16 cellular contexts compared by ENCODE assay signal in genomic region chr11:119460582-119460981, GRCh38. TPM values are rescaled to one million over a fixed set of nuclear protein-coding genes. Genes with fewer than 3 reads are reported as not detected.
DNase-seq lines count a peak whose midpoint lies in the region; TF ChIP-seq lines count a peak whose summit lies in the region.
"Had no signal": no experiment of that assay in that cellular context is flagged by ENCODE, and none has a peak within 500 bp of the region (broad histone marks: within the 10 kb centered on the region; RNA-seq: fewer than 3 reads in every experiment).

No MANE protein-coding gene starts in this region.

- H3K4me1 ChIP-seq in ACC112 (ENCODE audit: control insufficient read depth, insufficient read depth, low read length, unreplicated experiment) (peaks cover 22% of the 10 kb centered on the region), H9 (ENCODE audit: insufficient read depth, low read length) (peaks cover 7% of the 10 kb centered on the region; the same call in 1 of the 2 replicates), mesenchymal stem cell (ENCODE audit: control insufficient read depth, insufficient read depth, low read depth, low read length) (no peaks in the 10 kb centered on the region), endodermal cell (ENCODE audit: control insufficient read depth, insufficient read depth, low read length) (no peaks in the 10 kb centered on the region)
- H3K4me1 ChIP-seq: left ventricle myocardium inferior had no signal

- H3T11ph ChIP-seq in H9 (ENCODE audit: low read length): no peak overlapping the region

- H2BK20ac ChIP-seq in H9 (ENCODE audit: low read depth, low read length, poor library complexity, severe bottlenecking): no peak overlapping the region

- H3K9ac ChIP-seq in H9 (ENCODE audit: extremely low read depth, insufficient read length, low read length) (no peak overlapping the region), mesenchymal stem cell (ENCODE audit: low read length) (peak overlapping the region; percentile 64), endodermal cell (ENCODE audit: extremely low read depth, low read length, poor library complexity, severe bottlenecking) (no peak overlapping the region)

- no peaks in the 10 kb centered on the region for H3K9me3 ChIP-seq in H9 (ENCODE audit: control insufficient read depth, low read depth, low read length)
- peaks cover 13% of the 10 kb centered on the region for H3K9me3 ChIP-seq in mesenchymal stem cell (ENCODE audit: control insufficient read depth, low read length)
- H3K9me3 ChIP-seq in endodermal cell (ENCODE audit: control insufficient read depth, low read length): no peaks in the 10 kb centered on the region

- H4K5ac ChIP-seq in H9 (ENCODE audit: insufficient read length, low read depth, low read length): no peak overlapping the region

- no peaks in the 10 kb centered on the region for H3K36me3 ChIP-seq in ACC112 (ENCODE audit: insufficient read depth, low read length)
- H3K36me3 ChIP-seq in mesenchymal stem cell (ENCODE audit: control insufficient read depth in 1 of 2, insufficient read depth in 2 of 2, low read depth in 1 of 2, low read length in 2 of 2): no peaks in the 10 kb centered on the region
- H3K36me3 ChIP-seq in endodermal cell (ENCODE audit: control insufficient read depth, insufficient read depth, low read length): no peaks in the 10 kb centered on the region
- H3K36me3 ChIP-seq: heart left ventricle, left ventricle myocardium inferior had no signal

- no peaks in the 10 kb centered on the region for H3K79me1 ChIP-seq in H9 (ENCODE audit: insufficient read depth, low read depth, low read length, poor library complexity, severe bottlenecking)
- H3K79me1 ChIP-seq in mesenchymal stem cell (replicated peaks; ENCODE audit: low read length, poor library complexity, severe bottlenecking): no peaks in the 10 kb centered on the region

- H3K23ac ChIP-seq in H9 (ENCODE audit: insufficient read length, low read depth, low read length) (no peak overlapping the region), mesenchymal stem cell (ENCODE audit: low read length in 2 of 2) (no peak overlapping the region)

- in situ Hi-C loops in astrocyte of the spinal cord (cut with HindIII; ENCODE audit: low sequenced_read_pairs): no loop called here

- H2BK120ac ChIP-seq in H9 (ENCODE audit: low read depth, low read length, poor library complexity, severe bottlenecking) (peak overlapping the region; percentile 5), mesenchymal stem cell (ENCODE audit: low read depth, low read length) (no peak overlapping the region)

- H3K27ac Mint-ChIP-seq in H9 (no peak overlapping the region), endodermal cell (no peak overlapping the region)
- H3K27ac Mint-ChIP-seq: activated naive CD8-positive, alpha-beta T cell treated with anti-CD3 and anti-CD28 coated beads for 36 hours; WTC11 had no signal

- H2BK12ac ChIP-seq in H9 (ENCODE audit: insufficient read length, low read depth, low read length) (no peak overlapping the region), mesenchymal stem cell (ENCODE audit: low read length in 2 of 2) (no peak overlapping the region)

- H3K27ac ChIP-seq in ACC112 (ENCODE audit: low read depth, low read length) (peak overlapping the region; percentile 74), H9 (ENCODE audit: insufficient read length, low read depth, low read length) (no peak overlapping the region), mesenchymal stem cell (ENCODE audit: low read length, poor library complexity, severe bottlenecking) (no peak overlapping the region), endodermal cell (ENCODE audit: low read depth, low read length) (no peak overlapping the region)

- H4K91ac ChIP-seq in H9 (ENCODE audit: insufficient read length, low read depth, low read length) (no peak overlapping the region), mesenchymal stem cell (ENCODE audit: low read length) (no peak overlapping the region)

- no peak overlapping the region for H3K4me2 ChIP-seq in H9 (ENCODE audit: insufficient read depth, insufficient read length, low read length)
- H3K4me2 ChIP-seq in mesenchymal stem cell (ENCODE audit: low read length, poor library complexity, severe bottlenecking): no peak overlapping the region

- no peak overlapping the region for H3K56ac ChIP-seq in H9 (ENCODE audit: insufficient read length, low read depth, low read length)

- H2AK5ac ChIP-seq in H9 (ENCODE audit: insufficient read length, low read length): no peak overlapping the region
- no peak overlapping the region for H2AK5ac ChIP-seq in mesenchymal stem cell (ENCODE audit: low read length, severe bottlenecking)

- H4K20me1 ChIP-seq in H9 (ENCODE audit: control insufficient read depth, insufficient read depth, insufficient read length): no peaks in the 10 kb centered on the region

- H3K18ac ChIP-seq in H9 (ENCODE audit: insufficient read length, low read depth, low read length) (no peak overlapping the region), mesenchymal stem cell (ENCODE audit: low read depth in 1 of 2, low read length in 2 of 2) (peak overlapping the region in 1 of 2 experiments; percentile 66)

- no peaks in the 10 kb centered on the region for H3K23me2 ChIP-seq in H9 (ENCODE audit: insufficient read length, low read depth, low read length, poor library complexity, severe bottlenecking)

- peaks cover 2% of the 10 kb centered on the region for H3K27me3 Mint-ChIP-seq in H9 (ENCODE audit: low read depth)
- H3K27me3 Mint-ChIP-seq in endodermal cell (ENCODE audit: insufficient read depth): peaks cover 7% of the 10 kb centered on the region

- peak overlapping the region; percentile 76 for H2AFZ ChIP-seq in ACC112 (ENCODE audit: low read length, unreplicated experiment)
- no peak overlapping the region for H2AFZ ChIP-seq in H9 (ENCODE audit: low read length)
- peak overlapping the region; percentile 39 for H2AFZ ChIP-seq in mesenchymal stem cell (ENCODE audit: low read depth, low read length)

- H3K9me3 Mint-ChIP-seq in H9: no peaks in the 10 kb centered on the region
- H3K9me3 Mint-ChIP-seq in endodermal cell: no peaks in the 10 kb centered on the region

- H3K14ac ChIP-seq in H9 (ENCODE audit: insufficient read depth, low read length) (no peak overlapping the region), mesenchymal stem cell (ENCODE audit: low read length in 2 of 2) (no peak overlapping the region)

- no peak overlapping the region for H3K4me3 Mint-ChIP-seq in H9
- H3K4me3 Mint-ChIP-seq in endodermal cell: no peak overlapping the region
- H3K4me3 Mint-ChIP-seq: activated naive CD8-positive, alpha-beta T cell treated with anti-CD3 and anti-CD28 coated beads for 36 hours; WTC11 had no signal

- H3K4ac ChIP-seq in H9 (ENCODE audit: low read depth, low read length) (no peak overlapping the region), mesenchymal stem cell (ENCODE audit: low read depth in 1 of 2, low read length in 2 of 2) (no peak overlapping the region)

- no peaks in the 10 kb centered on the region for H3K27me3 ChIP-seq in ACC112 (ENCODE audit: insufficient read depth, low read length)
- no peaks in the 10 kb centered on the region for H3K27me3 ChIP-seq in H9 (ENCODE audit: insufficient read depth, low read length)
- H3K27me3 ChIP-seq in mesenchymal stem cell (ENCODE audit: control insufficient read depth in 1 of 2, insufficient read depth in 1 of 2, low read length in 2 of 2): peaks cover 0 to 21% of the 10 kb centered on the region in 2 experiments
- H3K27me3 ChIP-seq in endodermal cell (ENCODE audit: control insufficient read depth, insufficient read depth, low read length, poor library complexity, severe bottlenecking): no peaks in the 10 kb centered on the region
- H3K27me3 ChIP-seq: heart left ventricle had no signal

- H3K4me1 Mint-ChIP-seq in H9: peaks cover 26 to 30% of the 10 kb centered on the region in 2 experiments
- no peaks in the 10 kb centered on the region for H3K4me1 Mint-ChIP-seq in endodermal cell
- H3K4me1 Mint-ChIP-seq: activated naive CD8-positive, alpha-beta T cell treated with anti-CD3 and anti-CD28 coated beads for 36 hours had no signal

- H3K4me3 ChIP-seq in ACC112 (ENCODE audit: low read depth, low read length) (no peak overlapping the region), astrocyte of the spinal cord (ENCODE audit: low read depth, low read length) (no peak overlapping the region), mesenchymal stem cell (ENCODE audit: insufficient read depth in 1 of 2, low read depth in 1 of 2, low read length in 2 of 2) (peak overlapping the region in 1 of 2 experiments; percentile 17), endodermal cell (ENCODE audit: low read length) (no peak overlapping the region)
- H3K4me3 ChIP-seq: heart left ventricle, left ventricle myocardium inferior had no signal

- no CpG with 5 or more reads among the region's 4 CpGs for WGBS in H9 (ENCODE audit: extremely low coverage, insufficient read length, low lambda C conversion rate)
- 31% methylated on average over 1 of the region's 4 CpGs for WGBS in mesenchymal stem cell
- WGBS in endodermal cell (ENCODE audit: insufficient coverage in 1 of 2, insufficient read length in 1 of 2), 2 experiments: 86% methylated on average over 4 of the region's 4 CpGs; no CpG with 5 or more reads in 1 of the 2 experiments

- no peak overlapping the region for H4K8ac ChIP-seq in H9 (replicated peaks; ENCODE audit: insufficient read length, low read depth, low read length)
- peak overlapping the region; percentile 80 for H4K8ac ChIP-seq in mesenchymal stem cell (ENCODE audit: low read length)

- no peak overlapping the region for H2BK5ac ChIP-seq in H9 (ENCODE audit: insufficient read length, low read length)
- no peak overlapping the region for H2BK5ac ChIP-seq in mesenchymal stem cell (ENCODE audit: low read depth, low read length, poor library complexity, severe bottlenecking)

- no peak for DNase-seq in H9
- peak; percentile 81 for DNase-seq in astrocyte of the spinal cord (ENCODE audit: low read depth, low spot score)
- DNase-seq in mesenchymal stem cell: peak; percentile 60
- DNase-seq in NCI-H1417 (lab: John Stamatoyannopoulos, UW): no peak
- DNase-seq in effector CD8-positive, alpha-beta T cell (lab: John Stamatoyannopoulos, UW): no peak
- no peak for DNase-seq in NCI-H1930 (lab: John Stamatoyannopoulos, UW)
- no peak for DNase-seq in endodermal cell
- DNase-seq: ACHN; activated CD8-positive, alpha-beta memory T cell treated with anti-CD3 and anti-CD28 coated beads, Interleukin-2, amount 50 U/mL, for 48 hours; activated naive CD8-positive, alpha-beta T cell treated with anti-CD3 and anti-CD28 coated beads for 36 hours; heart left ventricle; left ventricle myocardium inferior; NCI-H187 treated with DMSO at 0.1 percent for 48 hours; NCI-H748 treated with DMSO at 0.1 percent for 48 hours had no signal

- no peak for TF ChIP-seq CTCF in H9 (conservative IDR thresholded peaks at IDR 0.05)
- no peak for TF ChIP-seq CTCF in astrocyte of the spinal cord (IDR thresholded peaks at IDR 0.05; ENCODE audit: low read depth, low read length)
- TF ChIP-seq CTCF in endodermal cell (conservative IDR thresholded peaks at IDR 0.05): no peak

- H3K36me3 Mint-ChIP-seq in H9 (ENCODE audit: insufficient read depth in 1 of 3, low read depth in 3 of 3): no peaks in the 10 kb centered on the region
- H3K36me3 Mint-ChIP-seq in endodermal cell (ENCODE audit: low read depth): no peaks in the 10 kb centered on the region
- H3K36me3 Mint-ChIP-seq: activated naive CD8-positive, alpha-beta T cell treated with anti-CD3 and anti-CD28 coated beads for 36 hours; WTC11 had no signal

- H2BK15ac ChIP-seq in H9 (ENCODE audit: low read depth, low read length): no peak overlapping the region
- H2BK15ac ChIP-seq in mesenchymal stem cell (ENCODE audit: low read depth, poor library complexity, severe bottlenecking): no peak overlapping the region

- H3K79me2 ChIP-seq in ACC112 (ENCODE audit: control insufficient read depth, insufficient read depth, low read length, unreplicated experiment) (no peaks in the 10 kb centered on the region), H9 (ENCODE audit: insufficient read depth, low read length) (no peaks in the 10 kb centered on the region)

RNA-seq across cellular contexts. Expression of gene THY1, which starts 37.6 kb away (rescaled TPM):
- total RNA-seq in H9 (2021) (176 and 184 TPM in 2 replicates), endodermal cell (10 to 100 TPM; 19.3 to 36.1 TPM)
- polyA plus RNA-seq in mesenchymal stem cell (2013, experiment 1 of 2): 87.8 TPM
- 87.6 TPM for polyA plus RNA-seq in mesenchymal stem cell (2013, experiment 2 of 2)
- polyA plus RNA-seq in endodermal cell (2013, experiment 1 of 2): 56.3 TPM
- 53.9 TPM for polyA plus RNA-seq in endodermal cell (2013, experiment 2 of 2)

Comparison
In these comparisons a context has a peak if more than half of its experiments do, and no peak if none do; other contexts are left out.
1. DNase-seq: peak in astrocyte of the spinal cord (single experiment) and mesenchymal stem cell (single experiment); none in H9 (single experiment), NCI-H1417 (0 of 3), effector CD8-positive, alpha-beta T cell (single experiment), NCI-H1930 (0 of 2) and endodermal cell (single experiment).